ENCODE assay signal across 21 cellular contexts in the genomic region with DNA sequence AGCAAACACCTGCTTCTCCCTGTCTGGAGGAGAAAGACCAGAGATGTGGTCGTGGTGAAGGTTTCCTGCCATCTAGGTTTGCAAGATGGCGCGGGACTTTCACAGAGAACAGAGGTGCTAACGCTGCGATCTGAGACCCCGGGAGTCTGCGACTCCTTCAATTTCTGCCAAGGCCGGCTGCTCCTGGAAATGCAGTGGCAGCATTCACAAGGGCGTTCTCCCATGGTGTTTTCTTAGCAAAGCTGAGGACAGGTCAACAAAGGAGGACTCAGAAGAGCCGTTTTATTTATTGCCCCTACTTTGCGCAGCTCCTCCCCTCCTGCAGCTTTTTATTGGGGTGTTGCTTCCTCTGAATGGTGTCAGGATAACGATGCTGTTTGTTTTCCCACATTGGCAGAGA.
"Had no signal": no experiment of that assay in that cellular context is flagged by ENCODE, and none has a peak within 500 bp of the region (broad histone marks: within the 10 kb centered on the region; RNA-seq: fewer than 3 reads in every experiment).

No MANE protein-coding gene starts in this region.

- H3K4me3 ChIP-seq: MG63, SJSA1, SK-N-MC had no signal

- DNase-seq: IMR-90, Karpas-422, KG1, MG63, NCI-H1092, NCI-H1105 treated with DMSO at 0.1 percent for 48 hours, NCI-H1417 treated with DMSO at 0.1 percent for 48 hours, NCI-H146, NCI-H1694 treated with DMSO at 0.1 percent for 48 hours, NCI-H1930, NCI-H2081, NCI-H2107, NCI-H2227 treated with DMSO at 0.1 percent for 48 hours, NCI-H524, NCI-H526 treated with DMSO at 0.1 percent for 48 hours, NCI-H748 treated with DMSO at 0.1 percent for 48 hours, Right ventricle myocardium superior, RPMI8226, SIG-M5 had no signal

- H3K9me3 ChIP-seq: MG63, SJSA1 had no signal

- H3K27me3 ChIP-seq: MG63, SJSA1 had no signal

- H3K27ac ChIP-seq: SJSA1, SK-N-MC had no signal

- H3K36me3 ChIP-seq: MG63, SJSA1 had no signal

- H3K4me1 ChIP-seq: SJSA1 had no signal
